In genomic region chr6:125789576-125790402, GRCh38 we compare ENCODE assay signal across 1 cellular context.
A peak's percentile ranks its signal among the peaks of the same experiment; 100 is the strongest.
TF ChIP-seq lines count a peak whose summit lies in the region.

No MANE protein-coding gene starts in this region.

TF ChIP-seq in GM12878, 131 proteins besides CTCF, POLR2A, EP300 and RAD21 (continued from another document):
- TF ChIP-seq RELB (IDR thresholded peaks at IDR 0.05; ENCODE audit: low read depth) (0 out of 2 replicates have a peak, but pooled peaks have one; percentile 26), MTA3 (IDR thresholded peaks at IDR 0.05; ENCODE audit: borderline replicate concordance, low read length) (no peak), POLR2AphosphoS5 (IDR thresholded peaks at IDR 0.05; ENCODE audit: low read length) (peak; percentile 28), CREM (IDR thresholded peaks at IDR 0.05; ENCODE audit: low read depth) (0 out of 2 replicates have a peak, but pooled peaks have one; percentile 28), SP1 (IDR thresholded peaks at IDR 0.05; ENCODE audit: low read depth, low read length) (no peak), ZNF687 (IDR thresholded peaks at IDR 0.05) (peak; percentile 13; the same call in 1 of the 2 replicates), ZBTB4 (CRISPR knock-in tag; IDR thresholded peaks at IDR 0.05) (no peak), IKZF2 (IDR thresholded peaks at IDR 0.05) (no peak; a peak in 1 of 4 replicates)
